ENCODE assay signal across 29 cellular contexts in the genomic region with DNA sequence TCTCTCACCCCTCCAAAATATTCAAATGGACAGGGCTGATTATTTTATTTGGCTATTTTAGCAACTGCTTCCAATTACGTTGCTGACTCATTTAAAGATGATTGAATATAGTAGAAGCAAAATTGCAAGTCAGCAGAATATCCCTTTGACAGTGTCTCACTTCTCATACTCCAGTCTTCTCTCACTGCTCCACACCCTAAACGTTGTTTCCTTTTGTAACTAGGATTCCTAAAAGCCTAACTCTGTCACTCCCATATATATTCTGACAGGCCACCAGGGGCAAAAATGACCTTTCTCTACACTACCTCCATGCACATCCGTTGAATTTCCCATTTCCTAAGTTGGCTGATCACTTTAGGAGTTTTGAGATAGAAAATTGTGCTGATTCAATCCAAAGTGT.
DNase-seq lines count a peak whose midpoint lies in the region; ATAC-seq and TF ChIP-seq lines count a peak whose summit lies in the region.
"Had no signal": no experiment of that assay in that cellular context is flagged by ENCODE, and none has a peak within 500 bp of the region (broad histone marks: within the 10 kb centered on the region; RNA-seq: fewer than 3 reads in every experiment).

No MANE protein-coding gene starts in this region.

- H3K27me3 ChIP-seq in Panc1 (ENCODE audit: control insufficient read depth, insufficient read depth, low read length) (no peaks in the 10 kb centered on the region), foreskin keratinocyte (no peaks in the 10 kb centered on the region), PC-9 (ENCODE audit: insufficient read depth, low read depth) (no peaks in the 10 kb centered on the region), ascending aorta (no peaks in the 10 kb centered on the region)
- H3K27me3 ChIP-seq: adrenal gland, hepatocyte, spleen, thyroid gland had no signal

- CTCF ChIA-PET in Panc1 (lab: Charles Lee) (no interaction called here), PC-9 (lab: Charles Lee) (no interaction called here)

- H4K20me1 ChIP-seq in PC-9 (ENCODE audit: insufficient read depth): no peaks in the 10 kb centered on the region

- no peaks in the 10 kb centered on the region for H3F3A ChIP-seq in PC-9 (ENCODE audit: insufficient read depth, low read depth)

- ATAC-seq in Panc1: no peak
- ATAC-seq in foreskin keratinocyte: peak; percentile 59
- ATAC-seq: activated CD4-positive, alpha-beta T cell treated with anti-CD3 and anti-CD28 coated beads for 36 hours; activated CD8-positive, alpha-beta T cell treated with anti-CD3 and anti-CD28 coated beads for 36 hours; right cardiac atrium; stimulated activated naive CD8-positive, alpha-beta T cell treated with anti-CD3 and anti-CD28 coated beads, Interleukin-15, amount 100 ng/mL, for 72 hours had no signal

- POLR2A ChIA-PET in Panc1 (lab: Charles Lee) (no interaction called here), PC-9 (lab: Charles Lee; ENCODE audit: unreplicated experiment) (no interaction called here)

- intact Hi-C loops in Panc1 (cut with micrococcal nuclease; ENCODE audit: unreplicated experiment) (no loop called here), PC-9 (cut with micrococcal nuclease; ENCODE audit: unreplicated experiment) (no loop called here), ascending aorta (cut with DNase I) (no loop called here)

- H3K27ac ChIP-seq in Panc1 (ENCODE audit: low read length) (peak overlapping the region; percentile 26; the same call in 1 of the 2 replicates), foreskin keratinocyte (peak overlapping the region; percentile 85), PC-9 (no peak overlapping the region), ascending aorta (no peak overlapping the region)
- H3K27ac ChIP-seq: adrenal gland, hepatocyte, spleen, thyroid gland, VCaP had no signal

- TF ChIP-seq CTCF in AG10803 (conservative IDR thresholded peaks at IDR 0.05; ENCODE audit: low read length) (peak; percentile 14; the same call in 1 of the 2 replicates), Panc1 (IDR thresholded peaks at IDR 0.05) (no peak), epithelial cell of esophagus (IDR thresholded peaks at IDR 0.05; ENCODE audit: insufficient read depth, low read depth, low read length, missing control alignments) (peak; percentile 33), foreskin keratinocyte (conservative IDR thresholded peaks at IDR 0.05) (peak; percentile 32), PC-9 (conservative IDR thresholded peaks at IDR 0.05) (no peak), ascending aorta (IDR thresholded peaks at IDR 0.05) (no peak)

- BruUV-seq in Panc1 (replicated peaks; lab: Mats Ljungman, UMichigan) (no TSS peak), PC-9 (replicated peaks; lab: Mats Ljungman, UMichigan) (no TSS peak)

- DNase-seq in AG10803 (ENCODE audit: low read depth) (no peak), Panc1 (ENCODE audit: low read depth, low spot score) (no peak), epithelial cell of esophagus (ENCODE audit: low read depth) (peak; percentile 80), foreskin keratinocyte (peak; percentile 71 to 85), SIG-M5 (lab: John Stamatoyannopoulos, UW) (no peak), PC-9 (no peak), ascending aorta (ENCODE audit: low spot score in 2 of 2) (no peak)
- DNase-seq in central memory CD4-positive, alpha-beta T cell: no peak
- DNase-seq: activated CD4-positive, alpha-beta T cell treated with anti-CD3 and anti-CD28 coated beads for 36 hours; activated CD8-positive, alpha-beta memory T cell treated with anti-CD3 and anti-CD28 coated beads, Interleukin-2, amount 50 U/mL, for 48 hours; activated CD8-positive, alpha-beta T cell treated with anti-CD3 and anti-CD28 coated beads for 36 hours; activated naive CD4-positive, alpha-beta T cell treated with Interleukin-2 at 50 U/mL for 16 hours; adrenal gland; CD8-positive, alpha-beta memory T cell; effector CD4-positive, alpha-beta T cell; KG1; mesenchymal stem cell; MM.1S; NCI-H2029; NCI-H526 treated with DMSO at 0.1 percent for 48 hours; posterior cingulate gyrus; right cardiac atrium; SHP77; spleen; stimulated activated CD8-positive, alpha-beta memory T cell treated with anti-CD3 and anti-CD28 coated beads, Interleukin-4, amount 100 ng/mL, for 48 hours; stimulated activated naive CD8-positive, alpha-beta T cell treated with anti-CD3 and anti-CD28 coated beads, Interleukin-15, amount 100 ng/mL, for 72 hours; thyroid gland had no signal

- in situ Hi-C loops in Panc1 (cut with HindIII; ENCODE audit: low pct_unique_long_range_greater_than_20kb, low sequenced_read_pairs): no loop called here

- H3K36me3 ChIP-seq in Panc1 (ENCODE audit: control insufficient read depth, insufficient read depth, low read length) (no peaks in the 10 kb centered on the region), PC-9 (ENCODE audit: low read depth) (no peaks in the 10 kb centered on the region), ascending aorta (no peaks in the 10 kb centered on the region)
- H3K36me3 ChIP-seq: adrenal gland, spleen, thyroid gland had no signal

- no peak overlapping the region for H2AFZ ChIP-seq in PC-9
- H2AFZ ChIP-seq: hepatocyte had no signal

- H3K9me3 ChIP-seq in Panc1 (ENCODE audit: control insufficient read depth, insufficient read depth, low read depth, low read length) (no peaks in the 10 kb centered on the region), PC-9 (ENCODE audit: insufficient read depth, low read depth) (peaks cover 3% of the 10 kb centered on the region; the same call in 1 of the 2 replicates), ascending aorta (no peaks in the 10 kb centered on the region)
- H3K9me3 ChIP-seq: adrenal gland, thyroid gland had no signal

- no peak overlapping the region for H3K4me3 ChIP-seq in AG10803 (ENCODE audit: low read length)
- no peak overlapping the region for H3K4me3 ChIP-seq in Panc1 (ENCODE audit: low read depth in 2 of 2, low read length in 2 of 2)
- H3K4me3 ChIP-seq in epithelial cell of esophagus (ENCODE audit: low read length): no peak overlapping the region
- no peak overlapping the region for H3K4me3 ChIP-seq in PC-9
- no peak overlapping the region for H3K4me3 ChIP-seq in ascending aorta
- H3K4me3 ChIP-seq: adrenal gland, hepatocyte, spleen, thyroid gland had no signal

- H3K4me1 ChIP-seq in Panc1 (ENCODE audit: control insufficient read depth, insufficient read depth, low read length) (peaks cover 17% of the 10 kb centered on the region; the same call in 1 of the 2 replicates), foreskin keratinocyte (peaks cover 39% of the 10 kb centered on the region), PC-9 (replicated peaks; ENCODE audit: insufficient read depth) (peaks cover 5% of the 10 kb centered on the region; the same call in 1 of the 2 replicates), ascending aorta (no peaks in the 10 kb centered on the region)
- H3K4me1 ChIP-seq: adrenal gland, spleen, thyroid gland had no signal

- H3K4me2 ChIP-seq in PC-9: no peak overlapping the region
- H3K4me2 ChIP-seq: hepatocyte had no signal

- H3K79me2 ChIP-seq in PC-9 (ENCODE audit: low read depth): no peaks in the 10 kb centered on the region
- H3K79me2 ChIP-seq: hepatocyte had no signal

- no peaks in the 10 kb centered on the region for H3K9me2 ChIP-seq in PC-9 (ENCODE audit: insufficient read depth)

Comparison
In these comparisons a context has a peak if more than half of its experiments do, and no peak if none do; other contexts are left out.
1. DNase-seq: peak in epithelial cell of esophagus (single experiment) and foreskin keratinocyte (2 of 2); none in AG10803 (single experiment), Panc1 (single experiment), SIG-M5 (single experiment), PC-9 (0 of 2), ascending aorta (0 of 2) and central memory CD4-positive, alpha-beta T cell (single experiment).
2. CTCF ChIP-seq: peak in AG10803 (single experiment), epithelial cell of esophagus (single experiment) and foreskin keratinocyte (single experiment); none in Panc1 (single experiment), PC-9 (single experiment) and ascending aorta (0 of 3).
3. H3K27ac ChIP-seq: peak in Panc1 (single experiment) and foreskin keratinocyte (single experiment); none in PC-9 (single experiment) and ascending aorta (0 of 2).